ENCODE assay signal across 18 cellular contexts in the genomic region with DNA sequence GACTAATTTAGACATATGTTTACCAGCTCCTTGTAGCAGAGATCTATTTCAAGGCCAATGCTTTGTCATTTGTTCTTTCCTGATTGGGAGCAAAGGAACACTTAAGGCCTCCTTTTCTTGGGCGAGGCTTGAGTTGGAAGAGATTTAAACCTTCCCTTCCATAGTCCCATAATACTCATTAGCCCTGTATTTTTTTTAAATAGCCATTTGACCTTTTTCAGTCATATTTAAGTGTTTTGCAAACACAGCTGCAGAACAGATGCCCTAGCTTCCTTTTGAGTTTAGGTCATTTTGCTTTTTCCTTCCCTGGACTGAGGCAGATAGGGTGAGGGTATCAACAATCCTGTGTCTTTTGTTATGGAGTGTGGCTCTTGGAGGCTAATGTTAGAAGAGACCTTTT.
"Had no signal": no experiment of that assay in that cellular context is flagged by ENCODE, and none has a peak within 500 bp of the region (broad histone marks: within the 10 kb centered on the region; RNA-seq: fewer than 3 reads in every experiment).

No MANE protein-coding gene starts in this region.

- DNase-seq: activated CD4-positive, alpha-beta T cell treated with anti-CD3 and anti-CD28 coated beads for 4 hours; activated CD8-positive, alpha-beta memory T cell treated with anti-CD3 and anti-CD28 coated beads, Interleukin-2, amount 50 U/mL, for 48 hours; activated gamma-delta T cell; activated T-cell treated with anti-CD3 and anti-CD28 coated beads, Interleukin-2, amount 50 U/mL, for 72 hours; amygdala; body of pancreas; caudate nucleus; colonic mucosa; effector memory CD4-positive, alpha-beta T cell; hippocampal formation; kidney glomerular epithelial cell; mesendoderm; stimulated activated CD4-positive, alpha-beta T cell treated with anti-CD3 and anti-CD28 coated beads, Interleukin-1b, Interleukin-23, amount 100 ng/mL, for 48 hours; stomach; testis; upper lobe of right lung had no signal

- H3K4me1 ChIP-seq: body of pancreas, colonic mucosa, stomach, testis, upper lobe of right lung had no signal

- H3K27ac ChIP-seq: body of pancreas, colonic mucosa, epithelial cell of prostate, stomach, testis, upper lobe of right lung had no signal

- H3K4me3 ChIP-seq: body of pancreas, colonic mucosa, stomach, testis, upper lobe of right lung had no signal

- H3K36me3 ChIP-seq: colonic mucosa, stomach, upper lobe of right lung had no signal

- H3K27me3 ChIP-seq: body of pancreas, colonic mucosa, stomach, testis, upper lobe of right lung had no signal

- ATAC-seq: body of pancreas; natural killer cell treated with Interleukin-12 subunit alpha and Interleukin-12 subunit beta and Interleukin-15 and Interleukin-18, amount 100 ng/mL, for 72 hours; upper lobe of right lung had no signal

- H3K9me3 ChIP-seq: body of pancreas, colonic mucosa, stomach, testis, upper lobe of right lung had no signal
